8 cellular contexts compared by ENCODE assay signal in the genomic region with DNA sequence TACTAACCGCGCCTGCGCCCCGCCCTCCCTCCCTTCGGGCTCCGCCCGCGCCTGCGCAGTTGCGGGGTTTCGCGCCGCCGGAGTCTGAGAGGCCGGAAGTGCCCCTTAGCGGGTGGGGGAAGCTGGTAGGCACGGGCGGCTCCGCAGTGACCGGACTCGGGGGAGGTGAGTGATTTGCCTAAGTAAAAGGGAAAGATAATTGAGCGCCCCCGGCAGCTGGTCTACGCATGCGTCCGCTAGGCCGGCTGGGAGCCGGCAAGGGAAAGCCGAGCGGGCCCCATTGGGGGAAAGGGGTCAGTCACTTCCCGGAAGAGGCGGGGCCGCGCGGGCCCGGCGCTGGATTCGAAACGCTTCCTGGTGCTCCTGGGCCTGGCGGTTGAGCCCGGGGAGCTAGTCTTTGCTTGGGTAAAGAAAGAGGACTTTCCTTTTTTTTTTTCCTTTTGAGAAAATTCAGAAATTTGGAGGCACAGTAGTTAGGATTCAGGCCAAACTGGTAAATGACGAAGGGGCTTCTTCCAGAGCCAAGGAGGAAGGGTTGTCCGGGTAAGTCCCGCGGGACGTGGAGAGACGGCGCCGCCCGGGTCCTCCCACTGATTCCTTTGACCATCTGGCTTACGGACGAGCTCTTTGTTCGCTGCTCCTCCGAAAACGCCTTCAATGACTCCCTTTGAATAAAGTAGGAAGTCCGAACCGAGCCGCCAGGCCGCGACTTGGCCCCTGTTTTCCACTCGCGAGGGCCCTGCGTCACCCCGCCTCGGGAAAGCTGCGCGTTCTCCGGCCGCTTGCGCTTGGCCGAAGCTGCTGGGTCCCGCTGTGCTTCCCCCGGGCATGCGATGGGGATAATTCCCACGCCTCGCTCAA. TPM values are rescaled to one million over a fixed set of nuclear protein-coding genes. Genes with fewer than 3 reads are reported as not detected.
A peak's percentile ranks its signal among the peaks of the same experiment; 100 is the strongest.
DNase-seq lines count a peak whose midpoint lies in the region; ATAC-seq and TF ChIP-seq lines count a peak whose summit lies in the region.

A gene with protein sequence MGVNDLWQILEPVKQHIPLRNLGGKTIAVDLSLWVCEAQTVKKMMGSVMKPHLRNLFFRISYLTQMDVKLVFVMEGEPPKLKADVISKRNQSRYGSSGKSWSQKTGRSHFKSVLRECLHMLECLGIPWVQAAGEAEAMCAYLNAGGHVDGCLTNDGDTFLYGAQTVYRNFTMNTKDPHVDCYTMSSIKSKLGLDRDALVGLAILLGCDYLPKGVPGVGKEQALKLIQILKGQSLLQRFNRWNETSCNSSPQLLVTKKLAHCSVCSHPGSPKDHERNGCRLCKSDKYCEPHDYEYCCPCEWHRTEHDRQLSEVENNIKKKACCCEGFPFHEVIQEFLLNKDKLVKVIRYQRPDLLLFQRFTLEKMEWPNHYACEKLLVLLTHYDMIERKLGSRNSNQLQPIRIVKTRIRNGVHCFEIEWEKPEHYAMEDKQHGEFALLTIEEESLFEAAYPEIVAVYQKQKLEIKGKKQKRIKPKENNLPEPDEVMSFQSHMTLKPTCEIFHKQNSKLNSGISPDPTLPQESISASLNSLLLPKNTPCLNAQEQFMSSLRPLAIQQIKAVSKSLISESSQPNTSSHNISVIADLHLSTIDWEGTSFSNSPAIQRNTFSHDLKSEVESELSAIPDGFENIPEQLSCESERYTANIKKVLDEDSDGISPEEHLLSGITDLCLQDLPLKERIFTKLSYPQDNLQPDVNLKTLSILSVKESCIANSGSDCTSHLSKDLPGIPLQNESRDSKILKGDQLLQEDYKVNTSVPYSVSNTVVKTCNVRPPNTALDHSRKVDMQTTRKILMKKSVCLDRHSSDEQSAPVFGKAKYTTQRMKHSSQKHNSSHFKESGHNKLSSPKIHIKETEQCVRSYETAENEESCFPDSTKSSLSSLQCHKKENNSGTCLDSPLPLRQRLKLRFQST (plus strand): TSS at position 336 of the 861 bp plus-strand sequence. CDS start 5,806 bp downstream, outside the sequence.
Gene SMC6 (minus strand): TSS at position 8 of the 861 bp plus-strand sequence. CDS start 7,864 bp downstream, outside the sequence.

- peak within 1 kb of the TSS; percentile 98 for H3K4me3 Mint-ChIP-seq in natural killer cell treated with Interleukin-12 subunit alpha and Interleukin-12 subunit beta and Interleukin-15 and Interleukin-18, amount 100 ng/mL, for 72 hours

- peaks cover 21 to 29% of the 10 kb centered on the region in 2 donors for H3K4me1 Mint-ChIP-seq in natural killer cell treated with Interleukin-12 subunit alpha and Interleukin-12 subunit beta and Interleukin-15 and Interleukin-18, amount 100 ng/mL, for 72 hours (ENCODE audit: low read depth in 2 of 2)

- H3K9me3 ChIP-seq in HAP-1 (no peaks in the 10 kb centered on the region), MG63 (no peaks in the 10 kb centered on the region)

- H3K4me3 ChIP-seq in HAP-1 (peak within 1 kb of the TSS; percentile 87), MG63 (peak within 1 kb of the TSS; percentile 91), fibroblast of pulmonary artery (replicated peaks; ENCODE audit: low read depth, low read length) (peak within 1 kb of the TSS; percentile 84)

- TF ChIP-seq CTCF in fibroblast of pulmonary artery (IDR thresholded peaks at IDR 0.05; ENCODE audit: low read length, missing control alignments): no peak

- peak; percentile 92 to 96 for ATAC-seq in natural killer cell treated with Interleukin-12 subunit alpha and Interleukin-12 subunit beta and Interleukin-15 and Interleukin-18, amount 100 ng/mL, for 72 hours

- H3K27me3 Mint-ChIP-seq in natural killer cell treated with Interleukin-12 subunit alpha and Interleukin-12 subunit beta and Interleukin-15 and Interleukin-18, amount 100 ng/mL, for 72 hours: no peaks in the 10 kb centered on the region

- in situ Hi-C loops in G401 (cut with HindIII; ENCODE audit: low sequenced_read_pairs) (no loop called here), HAP-1 (cut with MboI; ENCODE audit: low sequenced_read_pairs) (no loop called here)

- H3K36me3 ChIP-seq in HAP-1 (replicated peaks) (no peaks in the 10 kb centered on the region), MG63 (no peaks in the 10 kb centered on the region)

- peak; percentile 91 for DNase-seq in G401 (ENCODE audit: low spot score)
- peak; percentile 91 to 94 for DNase-seq in HAP-1 (ENCODE audit: low spot score in 2 of 2)
- DNase-seq in MG63: peak; percentile 92
- DNase-seq in SHP77 treated with DMSO at 0.1 percent for 48 hours (lab: John Stamatoyannopoulos, UW): peak; percentile 83
- peak; percentile 88 for DNase-seq in activated effector memory CD4-positive, alpha-beta T cell treated with Interleukin-2 at 50 U/mL for 16 hours
- DNase-seq in fibroblast of pulmonary artery (ENCODE audit: low read depth): peak; percentile 89
- DNase-seq in natural killer cell treated with Interleukin-12 subunit alpha and Interleukin-12 subunit beta and Interleukin-15 and Interleukin-18, amount 100 ng/mL, for 72 hours (ENCODE audit: low spot score): peak; percentile 96
- DNase-seq in stimulated activated naive CD4-positive, alpha-beta T cell treated with Interleukin-2 at 50 U/mL for 16 hours (lab: John Stamatoyannopoulos, UW): peak; percentile 89

- H3K27me3 ChIP-seq in HAP-1 (ENCODE audit: low read depth) (no peaks in the 10 kb centered on the region), MG63 (no peaks in the 10 kb centered on the region)

- no peaks in the 10 kb centered on the region for H3K36me3 Mint-ChIP-seq in natural killer cell treated with Interleukin-12 subunit alpha and Interleukin-12 subunit beta and Interleukin-15 and Interleukin-18, amount 100 ng/mL, for 72 hours

- H3K27ac Mint-ChIP-seq in natural killer cell treated with Interleukin-12 subunit alpha and Interleukin-12 subunit beta and Interleukin-15 and Interleukin-18, amount 100 ng/mL, for 72 hours: peak within 1 kb of the TSS; percentile 97 to 98

- no peaks in the 10 kb centered on the region for H3K9me3 Mint-ChIP-seq in natural killer cell treated with Interleukin-12 subunit alpha and Interleukin-12 subunit beta and Interleukin-15 and Interleukin-18, amount 100 ng/mL, for 72 hours

- peaks cover 53% of the 10 kb centered on the region for H3K4me1 ChIP-seq in HAP-1

RNA-seq across cellular contexts. Expression of the first gene that starts in this region (rescaled TPM):
- 8.7 and 15.9 TPM in 2 replicates for total RNA-seq in G401 (2014; rRNA removed; shearing (Covaris generic))
- total RNA-seq in MG63 (2014; rRNA removed; shearing (Covaris generic); ENCODE audit: low replicate concordance): 8.3 and 49.4 TPM in 2 replicates
- 10 to 100 TPM; 31.0 to 51.2 TPM for total RNA-seq in natural killer cell treated with Interleukin-12 subunit alpha and Interleukin-12 subunit beta and Interleukin-15 and Interleukin-18, amount 100 ng/mL, for 72 hours

RNA-seq across cellular contexts. Expression of gene SMC6, which starts in this region (rescaled TPM):
- total RNA-seq in G401 (2014; rRNA removed; shearing (Covaris generic)): 16.1 and 32.7 TPM in 2 replicates
- 11.4 and 24.6 TPM in 2 replicates for total RNA-seq in MG63 (2014; rRNA removed; shearing (Covaris generic); ENCODE audit: low replicate concordance)
- 10 to 100 TPM; 19.9 to 30.4 TPM for total RNA-seq in natural killer cell treated with Interleukin-12 subunit alpha and Interleukin-12 subunit beta and Interleukin-15 and Interleukin-18, amount 100 ng/mL, for 72 hours

Comparison
In these comparisons a context has a peak if more than half of its experiments do, and no peak if none do; other contexts are left out.
1. Peak in every context shown above with its lines: DNase-seq, ATAC-seq and H3K4me3 ChIP-seq.